Comparison of ENCODE assay signal across 9 cellular contexts in genomic region chr6:111361648-111362047, GRCh38.
DNase-seq lines count a peak whose midpoint lies in the region; ATAC-seq and TF ChIP-seq lines count a peak whose summit lies in the region.
"Had no signal": no experiment of that assay in that cellular context is flagged by ENCODE, and none has a peak within 500 bp of the region (broad histone marks: within the 10 kb centered on the region; RNA-seq: fewer than 3 reads in every experiment).

No MANE protein-coding gene starts in this region.

- no peak for TF ChIP-seq CTCF in Calu3 (IDR thresholded peaks at IDR 0.05; ENCODE audit: unreplicated experiment)
- TF ChIP-seq CTCF in WI38 (IDR thresholded peaks at IDR 0.05; ENCODE audit: low read depth, low read length): 0 out of 2 replicates have a peak, but pooled peaks have one; percentile 11
- TF ChIP-seq CTCF in spleen (IDR thresholded peaks at IDR 0.05 in 8 of 11, conservative IDR thresholded peaks at IDR 0.05 in 3 of 11): peak in 7 of 11 experiments; percentile 16 to 53 (median 25)

- WGBS in spleen, 5 donors: 60 to 63% (median 62%) methylated on average over 5 of the region's 5 CpGs

- no peaks in the 10 kb centered on the region for H3K9me3 ChIP-seq in spleen
- H3K9me3 ChIP-seq: mucosa of descending colon had no signal

- no peak overlapping the region for H3K27ac Mint-ChIP-seq in Calu3 (ENCODE audit: unreplicated experiment)
- no peak overlapping the region for H3K27ac Mint-ChIP-seq in activated T-cell treated with anti-CD3 and anti-CD28 coated beads, Interleukin-2, amount 50 U/mL, for 72 hours

- no peak for ATAC-seq in activated T-cell treated with anti-CD3 and anti-CD28 coated beads, Interleukin-2, amount 50 U/mL, for 72 hours (replicated peaks in 1 of 2)
- no peak for ATAC-seq in HG02588 (IDR thresholded peaks at IDR 0.05; ENCODE audit: unreplicated experiment)
- ATAC-seq: mucosa of descending colon had no signal

- H3K27ac ChIP-seq in spleen: no peak overlapping the region

- CTCF ChIA-PET in Calu3 (lab: Charles Lee): interaction anchor here (0.9 kb wide), 1 partner anchor 117 kb away, joined by 6 read pairs; no protein-coding TSS in a partner anchor

- DNase-seq in Calu3: peak; percentile 35
- DNase-seq in HuH-7.5 (ENCODE audit: low spot score): peak; percentile 18
- DNase-seq in hepatic stellate cell (ENCODE audit: low spot score): peak; percentile 50
- no peak for DNase-seq in spleen
- DNase-seq in activated T-cell treated with anti-CD3 and anti-CD28 coated beads, Interleukin-2, amount 50 U/mL, for 72 hours: no peak
- no peak for DNase-seq in NOMO-1 treated with DMSO at 0.1 percent for 48 hours (lab: John Stamatoyannopoulos, UW; ENCODE audit: unreplicated experiment)

- peaks cover 28% of the 10 kb centered on the region for H3K4me1 Mint-ChIP-seq in Calu3 (ENCODE audit: low read depth, unreplicated experiment)
- no peaks in the 10 kb centered on the region for H3K4me1 Mint-ChIP-seq in activated T-cell treated with anti-CD3 and anti-CD28 coated beads, Interleukin-2, amount 50 U/mL, for 72 hours (ENCODE audit: low read depth)

- intact Hi-C loops in Calu3 (cut with micrococcal nuclease; ENCODE audit: unreplicated experiment) (loop anchor here (10.0 kb wide), 1 partner anchor 283 kb away; no protein-coding TSS in a partner anchor), spleen (cut with DNase I; ENCODE audit: low total_unique reads) (no loop called here)

- H3K27me3 ChIP-seq in spleen (replicated peaks in 1 of 7): no peaks in the 10 kb centered on the region

- no TSS peak for BruUV-seq in Calu3 (replicated peaks; lab: Mats Ljungman, UMichigan)

- H3K4me3 ChIP-seq in WI38 (ENCODE audit: low read depth, low read length) (no peak overlapping the region), spleen (no peak overlapping the region)
- H3K4me3 ChIP-seq: mucosa of descending colon had no signal

- peaks cover 14% of the 10 kb centered on the region for H3K36me3 Mint-ChIP-seq in Calu3 (ENCODE audit: insufficient read depth, unreplicated experiment)
- H3K36me3 Mint-ChIP-seq in activated T-cell treated with anti-CD3 and anti-CD28 coated beads, Interleukin-2, amount 50 U/mL, for 72 hours (ENCODE audit: insufficient read depth in 2 of 2): no peaks in the 10 kb centered on the region

- TF ChIP-seq POLR2A in spleen (IDR thresholded peaks at IDR 0.05): no peak

- no peak overlapping the region for H3K4me3 Mint-ChIP-seq in Calu3 (ENCODE audit: low read depth, unreplicated experiment)
- no peak overlapping the region for H3K4me3 Mint-ChIP-seq in activated T-cell treated with anti-CD3 and anti-CD28 coated beads, Interleukin-2, amount 50 U/mL, for 72 hours

- no peaks in the 10 kb centered on the region for H3K9me3 Mint-ChIP-seq in Calu3 (ENCODE audit: low read depth, unreplicated experiment)
- no peaks in the 10 kb centered on the region for H3K9me3 Mint-ChIP-seq in activated T-cell treated with anti-CD3 and anti-CD28 coated beads, Interleukin-2, amount 50 U/mL, for 72 hours

- H3K27me3 Mint-ChIP-seq in Calu3 (ENCODE audit: unreplicated experiment): no peaks in the 10 kb centered on the region
- no peaks in the 10 kb centered on the region for H3K27me3 Mint-ChIP-seq in activated T-cell treated with anti-CD3 and anti-CD28 coated beads, Interleukin-2, amount 50 U/mL, for 72 hours (ENCODE audit: low read depth)

- H3K36me3 ChIP-seq in spleen: peaks cover 0 to 44% (median 9%) of the 10 kb centered on the region in 6 donors

- no peaks in the 10 kb centered on the region for H3K4me1 ChIP-seq in spleen

Comparison
In these comparisons a context has a peak if more than half of its experiments do, and no peak if none do; other contexts are left out.
1. DNase-seq: peak in Calu3 (single experiment), HuH-7.5 (single experiment) and hepatic stellate cell (single experiment); none in spleen (single experiment), activated T-cell treated with anti-CD3 and anti-CD28 coated beads, Interleukin-2, amount 50 U/mL, for 72 hours (0 of 2) and NOMO-1 treated with DMSO at 0.1 percent for 48 hours (single experiment).